ENCODE assay signal across 17 cellular contexts in the genomic region with DNA sequence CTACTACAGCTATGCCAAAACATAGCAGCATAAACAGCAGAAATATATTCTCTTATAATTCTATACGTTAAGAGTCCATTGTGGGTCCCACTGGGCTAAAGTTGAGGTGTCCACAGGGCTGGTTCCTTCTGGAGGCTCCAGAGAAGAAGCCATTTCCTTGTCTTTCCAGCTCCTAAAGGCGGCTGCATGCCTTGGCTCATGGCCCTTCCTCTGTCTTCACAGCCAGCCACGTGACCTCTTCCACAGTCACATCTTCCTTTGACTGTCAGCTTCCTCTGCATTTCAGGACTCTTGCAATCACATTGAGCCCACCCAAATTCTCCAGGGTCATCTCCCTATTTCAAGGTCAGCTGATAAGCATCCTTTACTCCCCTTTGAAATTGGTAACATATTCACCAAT. TPM values are rescaled to one million over a fixed set of nuclear protein-coding genes. Genes with fewer than 3 reads are reported as not detected.
"Had no signal": no experiment of that assay in that cellular context is flagged by ENCODE, and none has a peak within 500 bp of the region (broad histone marks: within the 10 kb centered on the region; RNA-seq: fewer than 3 reads in every experiment).

No MANE protein-coding gene starts in this region.

- H3K36me3 ChIP-seq: neural progenitor cell, ovary had no signal

- H3K4me2 ChIP-seq: neural progenitor cell, smooth muscle cell had no signal

- H3K27me3 ChIP-seq: brain microvascular endothelial cell, foreskin keratinocyte, neural progenitor cell, ovary, right lobe of liver had no signal

- H3K27ac Mint-ChIP-seq: activated B cell treated with CpG ODN at 0.5 μM for 24 hours; activated naive CD8-positive, alpha-beta T cell treated with anti-CD3 and anti-CD28 coated beads, Interleukin-2, amount 10 ng/mL, durations not matched to agents 7 days and 5 days; neural progenitor cell; stimulated activated naive CD8-positive, alpha-beta T cell treated with anti-CD3 and anti-CD28 coated beads, Interleukin-15, amount 100 ng/mL, for 72 hours; T-helper 17 cell had no signal

- H3K9me3 ChIP-seq: ovary, right lobe of liver had no signal

- FAIRE-seq: TTC549 had no signal

- ATAC-seq: foreskin keratinocyte; stimulated activated naive CD8-positive, alpha-beta T cell treated with anti-CD3 and anti-CD28 coated beads, Interleukin-15, amount 100 ng/mL, for 72 hours; T-helper 17 cell had no signal

- H3K4me3 ChIP-seq: neural progenitor cell, ovary, right lobe of liver, smooth muscle cell had no signal

- H2AFZ ChIP-seq: neural progenitor cell had no signal

- H3K4me1 Mint-ChIP-seq: neural progenitor cell had no signal

- H3K4me3 Mint-ChIP-seq: activated B cell treated with CpG ODN at 0.5 μM for 24 hours; activated CD4-positive, alpha-beta T cell treated with anti-CD3 and anti-CD28 coated beads, Interleukin-2, amount 10 ng/mL, durations not matched to agents 7 days and 5 days; activated naive CD8-positive, alpha-beta T cell treated with anti-CD3 and anti-CD28 coated beads, Interleukin-2, amount 10 ng/mL, durations not matched to agents 7 days and 5 days; central memory CD8-positive, alpha-beta T cell; neural progenitor cell; stimulated activated naive CD8-positive, alpha-beta T cell treated with anti-CD3 and anti-CD28 coated beads, Interleukin-15, amount 100 ng/mL, for 72 hours; T-helper 17 cell had no signal

- H3K27ac ChIP-seq: brain microvascular endothelial cell, foreskin keratinocyte, neural progenitor cell, ovary, right lobe of liver had no signal

- DNase-seq: activated B cell treated with CpG ODN at 0.5 μM for 24 hours; activated CD4-positive, alpha-beta T cell treated with anti-CD3 and anti-CD28 coated beads, Interleukin-2, amount 10 ng/mL, durations not matched to agents 7 days and 5 days; activated naive CD8-positive, alpha-beta T cell treated with anti-CD3 and anti-CD28 coated beads, Interleukin-2, amount 10 ng/mL, durations not matched to agents 7 days and 5 days; activated T-cell treated with anti-CD3 and anti-CD28 coated beads for 4 hours; anterior cingulate cortex; brain microvascular endothelial cell; cortex of kidney; effector memory CD4-positive, alpha-beta T cell; foreskin keratinocyte; ovary; right lobe of liver; stimulated activated naive CD8-positive, alpha-beta T cell treated with anti-CD3 and anti-CD28 coated beads, Interleukin-15, amount 100 ng/mL, for 72 hours; T-helper 17 cell had no signal

- H3K27me3 Mint-ChIP-seq: activated B cell treated with CpG ODN at 0.5 μM for 24 hours; activated CD4-positive, alpha-beta T cell treated with anti-CD3 and anti-CD28 coated beads, Interleukin-2, amount 10 ng/mL, durations not matched to agents 7 days and 5 days; activated naive CD8-positive, alpha-beta T cell treated with anti-CD3 and anti-CD28 coated beads, Interleukin-2, amount 10 ng/mL, durations not matched to agents 7 days and 5 days; central memory CD8-positive, alpha-beta T cell; stimulated activated naive CD8-positive, alpha-beta T cell treated with anti-CD3 and anti-CD28 coated beads, Interleukin-15, amount 100 ng/mL, for 72 hours; T-helper 17 cell had no signal

- H3K9ac ChIP-seq: neural progenitor cell had no signal

- H3K4me1 ChIP-seq: foreskin keratinocyte, neural progenitor cell, right lobe of liver had no signal

- H3K9me3 Mint-ChIP-seq: activated B cell treated with CpG ODN at 0.5 μM for 24 hours; activated CD4-positive, alpha-beta T cell treated with anti-CD3 and anti-CD28 coated beads, Interleukin-2, amount 10 ng/mL, durations not matched to agents 7 days and 5 days; activated naive CD8-positive, alpha-beta T cell treated with anti-CD3 and anti-CD28 coated beads, Interleukin-2, amount 10 ng/mL, durations not matched to agents 7 days and 5 days; central memory CD8-positive, alpha-beta T cell; neural progenitor cell; stimulated activated naive CD8-positive, alpha-beta T cell treated with anti-CD3 and anti-CD28 coated beads, Interleukin-15, amount 100 ng/mL, for 72 hours had no signal

RNA-seq across cellular contexts. Expression of a gene that starts 17.2 kb away (rescaled TPM):
- total RNA-seq: activated CD4-positive, alpha-beta T cell treated with anti-CD3 and anti-CD28 coated beads, Interleukin-2, amount 10 ng/mL, durations not matched to agents 7 days and 5 days had no signal
